Comparison of ENCODE assay signal across 9 cellular contexts in genomic region chr11:125433454-125434121, GRCh38.
DNase-seq lines count a peak whose midpoint lies in the region; ATAC-seq and TF ChIP-seq lines count a peak whose summit lies in the region.
"Had no signal": no experiment of that assay in that cellular context is flagged by ENCODE, and none has a peak within 500 bp of the region (broad histone marks: within the 10 kb centered on the region; RNA-seq: fewer than 3 reads in every experiment).

No MANE protein-coding gene starts in this region.

- 21 to 22% methylated on average over 11 of the region's 11 CpGs for WGBS in heart right ventricle, 2 donors
- 21% methylated on average over 11 of the region's 11 CpGs for WGBS in prostate gland

- no peaks in the 10 kb centered on the region for H3K36me3 Mint-ChIP-seq in Caco-2 (ENCODE audit: insufficient read depth, unreplicated experiment)

- CTCF ChIA-PET in Caco-2 (lab: Charles Lee) = interaction anchor here (0.6 to 1.2 kb wide), 15 partner anchors 14 to 790 kb away, joined by 3 to 9 read pairs (median 3); partner anchors contain the start of gene EI24

- no peak overlapping the region for H3K4me3 ChIP-seq in Caco-2 (ENCODE audit: low read depth, low read length)
- no peak overlapping the region for H3K4me3 ChIP-seq in adipocyte (ENCODE audit: low read length)
- H3K4me3 ChIP-seq in heart right ventricle = no peak overlapping the region
- no peak overlapping the region for H3K4me3 ChIP-seq in prostate gland
- H3K4me3 ChIP-seq: SJSA1 had no signal

- H3K4me1 ChIP-seq in Caco-2 (0 out of 2 replicates have a peak, but pooled peaks cover 7% of the 10 kb centered on the region), adipocyte (ENCODE audit: control insufficient read depth, insufficient read depth, low read length) (peaks cover 4% of the 10 kb centered on the region), heart right ventricle (peaks cover 0 to 23% (median 7%) of the 10 kb centered on the region in 9 donors), prostate gland (replicated peaks) (no peaks in the 10 kb centered on the region)
- H3K4me1 ChIP-seq: SJSA1 had no signal

- BruUV-seq in Caco-2 (replicated peaks; lab: Mats Ljungman, UMichigan) = no TSS peak

- no peaks in the 10 kb centered on the region for H3K36me3 ChIP-seq in Caco-2 (ENCODE audit: control insufficient read depth, insufficient read depth, low read length)
- no peaks in the 10 kb centered on the region for H3K36me3 ChIP-seq in adipocyte (ENCODE audit: control insufficient read depth, insufficient read depth, low read length, severe bottlenecking)
- H3K36me3 ChIP-seq in heart right ventricle = peaks cover 0 to 13% (median 0%) of the 10 kb centered on the region in 9 donors
- no peaks in the 10 kb centered on the region for H3K36me3 ChIP-seq in prostate gland
- H3K36me3 ChIP-seq: SJSA1 had no signal

- H3K27me3 ChIP-seq in Caco-2 (replicated peaks; ENCODE audit: control insufficient read depth, insufficient read depth, low read length) (no peaks in the 10 kb centered on the region), adipocyte (replicated peaks; ENCODE audit: control insufficient read depth, insufficient read depth, low read length) (no peaks in the 10 kb centered on the region), heart right ventricle (no peaks in the 10 kb centered on the region), prostate gland (replicated peaks; ENCODE audit: insufficient read depth) (no peaks in the 10 kb centered on the region)
- H3K27me3 ChIP-seq: SJSA1 had no signal

- H3K4me3 Mint-ChIP-seq in Caco-2 (ENCODE audit: unreplicated experiment) = no peak overlapping the region

- POLR2A ChIA-PET in Caco-2 (lab: Charles Lee) = interaction anchor here (0.6 kb wide), 1 partner anchor 137 kb away, joined by 4 read pairs; no protein-coding TSS in a partner anchor

- H3K9me3 Mint-ChIP-seq in Caco-2 (ENCODE audit: unreplicated experiment) = no peaks in the 10 kb centered on the region

- peaks cover 14% of the 10 kb centered on the region for H3K27me3 Mint-ChIP-seq in Caco-2 (ENCODE audit: insufficient read depth, unreplicated experiment)

- H3K4me1 Mint-ChIP-seq in Caco-2 (ENCODE audit: low read depth, unreplicated experiment) = no peaks in the 10 kb centered on the region

- no peak overlapping the region for H3K9ac ChIP-seq in adipocyte (ENCODE audit: low read length)

- peak; percentile 65 to 77 for DNase-seq in Caco-2
- DNase-seq in GM19240 (ENCODE audit: insufficient read length, low spot score) = peak; percentile 28
- DNase-seq in LoVo (ENCODE audit: low spot score) = peak; percentile 9
- peak; percentile 73 for DNase-seq in adipocyte (ENCODE audit: low read depth)
- DNase-seq in heart right ventricle = peak; percentile 41 to 50
- DNase-seq in prostate gland (ENCODE audit: low spot score) = no peak
- DNase-seq in NCI-H345 treated with DMSO at 0.1 percent for 48 hours (lab: John Stamatoyannopoulos, UW; ENCODE audit: unreplicated experiment) = no peak
- DNase-seq in activated gamma-delta T cell treated with Interleukin-2 at 50 U/mL for 16 hours = no peak

- no peak overlapping the region for H3K27ac Mint-ChIP-seq in Caco-2 (ENCODE audit: unreplicated experiment)

- H3K9me3 ChIP-seq in Caco-2 (no peaks in the 10 kb centered on the region), adipocyte (ENCODE audit: control insufficient read depth, low read length) (no peaks in the 10 kb centered on the region), heart right ventricle (no peaks in the 10 kb centered on the region), prostate gland (no peaks in the 10 kb centered on the region)
- H3K9me3 ChIP-seq: SJSA1 had no signal

- TF ChIP-seq CTCF in Caco-2 (IDR thresholded peaks at IDR 0.05; ENCODE audit: insufficient read depth in 1 of 2, low read depth in 1 of 2, low read length in 1 of 2, severe bottlenecking in 1 of 2, unreplicated experiment in 1 of 2) (peak; percentile 53 to 91), heart right ventricle (IDR thresholded peaks at IDR 0.05) (peak; percentile 23 to 70 (median 51)), prostate gland (IDR thresholded peaks at IDR 0.05) (peak in 3 of 4 experiments; percentile 15 to 36 (median 32))

- H3K27ac ChIP-seq in heart right ventricle (no peak overlapping the region), prostate gland (no peak overlapping the region)
- H3K27ac ChIP-seq: SJSA1 had no signal

- ATAC-seq in heart right ventricle = peak; percentile 72 to 89 (median 81)

- no peak for TF ChIP-seq POLR2A in prostate gland (IDR thresholded peaks at IDR 0.05)

- intact Hi-C loops in Caco-2 (cut with micrococcal nuclease; ENCODE audit: unreplicated experiment) = loop anchor here (1.0 kb wide), 1 partner anchor 471 kb away; no protein-coding TSS in a partner anchor
- intact Hi-C loops in heart right ventricle (cut with DNase I) = loop anchor here in 3 of 10 donors (5.0 to 10.0 kb wide), 4 partner anchors 339 to 479 kb away; partner anchors contain the start of gene CCDC15 (in 1 of the 3)
- intact Hi-C loops in prostate gland (cut with DNase I) = loop anchor here (5.0 to 10.0 kb wide), 2 partner anchors 341 to 479 kb away; partner anchors contain the start of gene CCDC15

Comparison
In these comparisons a context has a peak if more than half of its experiments do, and no peak if none do; other contexts are left out.
1. DNase-seq: peak in Caco-2 (2 of 2), GM19240 (single experiment), LoVo (single experiment), adipocyte (single experiment) and heart right ventricle (2 of 2); none in prostate gland (single experiment), NCI-H345 treated with DMSO at 0.1 percent for 48 hours (single experiment) and activated gamma-delta T cell treated with Interleukin-2 at 50 U/mL for 16 hours (single experiment).
2. Peak in every context shown above with its lines, with median percentiles within 50 percentile points of each other: CTCF ChIP-seq.